ENCODE assay signal across 33 cellular contexts in genomic region chr2:31896293-31896692, GRCh38.
DNase-seq lines count a peak whose midpoint lies in the region; ATAC-seq, FAIRE-seq and TF ChIP-seq lines count a peak whose summit lies in the region.
"Had no signal": no experiment of that assay in that cellular context is flagged by ENCODE, and none has a peak within 500 bp of the region (broad histone marks: within the 10 kb centered on the region; RNA-seq: fewer than 3 reads in every experiment).

No MANE protein-coding gene starts in this region.

- no TSS peak for BruUV-seq in HepG2 (replicated peaks; lab: Mats Ljungman, UMichigan)
- no TSS peak for BruUV-seq in GM12878 (replicated peaks; lab: Mats Ljungman, UMichigan)
- no TSS peak for BruUV-seq in K562 (replicated peaks; lab: Mats Ljungman, UMichigan)

- no peak overlapping the region for H3K9ac ChIP-seq in HepG2 (ENCODE audit: insufficient read depth, low read depth, low read length)
- no peak overlapping the region for H3K9ac ChIP-seq in GM12878 (ENCODE audit: control insufficient read depth, insufficient read depth, low read length)
- no peak overlapping the region for H3K9ac ChIP-seq in K562 (ENCODE audit: insufficient read depth in 1 of 2, low read depth in 2 of 2, low read length in 2 of 2)
- H3K9ac ChIP-seq: BLaER1; BLaER1 treated with 17β-estradiol and CSF1 and Interleukin-3, amounts not matched to agents 10 nM and 100 nM had no signal

- H3K36me3 ChIP-seq in HepG2 (replicated peaks in 1 of 2; ENCODE audit: control insufficient read depth in 1 of 2, insufficient read depth in 2 of 2, low read length in 2 of 2): peaks cover 2 to 31% of the 10 kb centered on the region in 2 experiments; a peak in 4 of 5 replicates
- H3K36me3 ChIP-seq in right lobe of liver: peaks cover 0 to 6% (median 0%) of the 10 kb centered on the region in 4 donors
- peaks cover 0 to 5% of the 10 kb centered on the region in 2 experiments; a peak in 2 of 4 replicates for H3K36me3 ChIP-seq in GM12878 (ENCODE audit: control insufficient read depth in 2 of 2, insufficient read depth in 2 of 2, low read length in 1 of 2)
- H3K36me3 ChIP-seq in K562 (ENCODE audit: control insufficient read depth, insufficient read depth, low read length): peaks cover 15% of the 10 kb centered on the region; the same call in 1 of the 3 replicates

- no peak for DNase-seq in HepG2 (ENCODE audit: low spot score)
- no peak for DNase-seq in right lobe of liver
- DNase-seq in GM12878 (ENCODE audit: low read depth, low spot score): no peak
- no peak for DNase-seq in K562 (ENCODE audit: extremely low read depth in 1 of 4, low spot score in 3 of 4)
- no peak for DNase-seq in COLO829 (ENCODE audit: low spot score)
- DNase-seq: 8988T; ACHN; AML-193; BE2C; C1 segment of cervical spinal cord; Caco-2; Calu3; CD4-positive, alpha-beta memory T cell; CD4-positive, alpha-beta T cell; CD4-positive, CD25-positive, alpha-beta regulatory T cell; CD8-positive, alpha-beta memory T cell; CD8-positive, alpha-beta T cell; COR-L47; DMS 273 treated with DMSO at 0.1 percent for 48 hours; DMS153; DMS53; DMS79; DMS79 treated with DMSO at 0.1 percent for 48 hours; DND-41; EL had no signal

- FAIRE-seq in HepG2 (lab: Jason Lieb, UNC): no peak
- no peak for FAIRE-seq in GM12878 (lab: Jason Lieb, UNC)
- FAIRE-seq in K562 (lab: Jason Lieb, UNC): no peak
- FAIRE-seq: A204.1, A549, D721Med had no signal

- ATAC-seq in HepG2: no peak
- ATAC-seq in right lobe of liver: no peak
- no peak for ATAC-seq in GM12878
- ATAC-seq in K562: no peak
- no peak for ATAC-seq in HG03457 (IDR thresholded peaks at IDR 0.05; ENCODE audit: unreplicated experiment)
- ATAC-seq: A549; CD8-positive, alpha-beta T cell had no signal

- TF ChIP-seq RAD21 in HepG2 (CRISPR knock-in tag; IDR thresholded peaks at IDR 0.05) (no peak), GM12878 (IDR thresholded peaks at IDR 0.05; ENCODE audit: insufficient read depth, low read depth, low read length) (no peak), K562 (CRISPR knock-in tag; conservative IDR thresholded peaks at IDR 0.05 in 1 of 2, IDR thresholded peaks at IDR 0.05 in 1 of 2) (no peak)

- POLR2A ChIA-PET in HepG2 (lab: Yijun Ruan, JAX) (no interaction called here), GM12878 (lab: Charles Lee) (interaction anchor here (0.6 kb wide), 1 partner anchor 1250 kb away, joined by 3 read pairs; no protein-coding TSS in a partner anchor), K562 (lab: Yijun Ruan, JAX) (interaction anchor here (1.2 kb wide), 1 partner anchor 20 kb away, joined by 3 read pairs; no protein-coding TSS in a partner anchor)

- H3K27ac ChIP-seq in HepG2 (ENCODE audit: extremely low read length, insufficient read depth, low read length): no peak overlapping the region
- H3K27ac ChIP-seq in right lobe of liver: no peak overlapping the region
- H3K27ac ChIP-seq in GM12878 (ENCODE audit: control insufficient read depth, insufficient read depth): no peak overlapping the region
- H3K27ac ChIP-seq in K562 (ENCODE audit: extremely low read depth, low read depth, low read length): no peak overlapping the region
- H3K27ac ChIP-seq: 22Rv1, A549, BLaER1, C4-2B had no signal

- WGBS in HepG2 (ENCODE audit: low lambda C conversion rate): 98% methylated on average over 1 of the region's 1 CpG
- 100% methylated on average over 1 of the region's 1 CpG for WGBS in right lobe of liver (ENCODE audit: insufficient coverage, low coverage, low lambda C conversion rate, missing lambda C conversion rate)
- WGBS in GM12878 (ENCODE audit: insufficient coverage, insufficient replicate concordance, low lambda C conversion rate, missing lambda C conversion rate): 81% methylated on average over 1 of the region's 1 CpG
- 88% methylated on average over 1 of the region's 1 CpG for WGBS in K562 (ENCODE audit: insufficient coverage, low coverage, missing lambda C conversion rate)

- H3K27me3 ChIP-seq in HepG2 (ENCODE audit: control insufficient read depth in 1 of 2, insufficient read depth in 2 of 2, low read length in 2 of 2) (no peaks in the 10 kb centered on the region), right lobe of liver (no peaks in the 10 kb centered on the region), GM12878 (replicated peaks in 1 of 2; ENCODE audit: control insufficient read depth in 2 of 2, insufficient read depth in 2 of 2, low read length in 1 of 2) (no peaks in the 10 kb centered on the region), K562 (ENCODE audit: control insufficient read depth in 2 of 2, insufficient read depth in 2 of 2, low read length in 2 of 2) (no peaks in the 10 kb centered on the region)
- H3K27me3 ChIP-seq: BE2C; BLaER1; BLaER1 treated with 17β-estradiol and CSF1 and Interleukin-3, amounts not matched to agents 10 nM and 100 nM had no signal

- in situ Hi-C loops in HepG2 (cut with HindIII; ENCODE audit: extremely low pct_ligation_motif_present, low pct_unique_long_range_greater_than_20kb) (no loop called here), GM12878 (cut with MboI) (no loop called here), K562 (cut with MboI) (no loop called here)

- TF ChIP-seq EP300 in HepG2 (IDR thresholded peaks at IDR 0.05; ENCODE audit: low read depth in 2 of 2, low read length in 2 of 2): no peak
- TF ChIP-seq EP300 in HepG2 (CRISPR knock-in tag; IDR thresholded peaks at IDR 0.05; ENCODE audit: borderline replicate concordance): no peak
- no peak for TF ChIP-seq EP300 in GM12878 (IDR thresholded peaks at IDR 0.05; ENCODE audit: borderline replicate concordance in 1 of 2, control insufficient read depth in 1 of 2, low read depth in 2 of 2, low read length in 2 of 2)
- TF ChIP-seq EP300 in K562 (IDR thresholded peaks at IDR 0.05; ENCODE audit: low read length): no peak

- TF ChIP-seq CTCF in HepG2 (CRISPR knock-in tag; IDR thresholded peaks at IDR 0.05) (no peak), right lobe of liver (IDR thresholded peaks at IDR 0.05) (no peak), GM12878 (IDR thresholded peaks at IDR 0.05 in 2 of 3, conservative IDR thresholded peaks at IDR 0.05 in 1 of 3; ENCODE audit: control insufficient read depth in 2 of 3, extremely low read depth in 1 of 3, insufficient read depth in 1 of 3, low read depth in 3 of 3, low read length in 3 of 3) (no peak), K562 (IDR thresholded peaks at IDR 0.05 in 2 of 3, conservative IDR thresholded peaks at IDR 0.05 in 1 of 3; ENCODE audit: insufficient read depth in 2 of 3, low read depth in 1 of 3, low read length in 3 of 3) (no peak)

- H2AFZ ChIP-seq in HepG2 (ENCODE audit: low read length) (no peak overlapping the region), GM12878 (ENCODE audit: control insufficient read depth, low read depth, low read length) (no peak overlapping the region), K562 (ENCODE audit: low read depth, low read length) (no peak overlapping the region)

- H3K4me3 ChIP-seq in HepG2 (replicated peaks in 1 of 3; ENCODE audit: insufficient read depth in 1 of 3, low read depth in 2 of 3, low read length in 3 of 3) (no peak overlapping the region), right lobe of liver (no peak overlapping the region), GM12878 (no peak overlapping the region), K562 (no peak overlapping the region)
- H3K4me3 ChIP-seq: A549; BLaER1; BLaER1 treated with 17β-estradiol and CSF1 and Interleukin-3, amounts not matched to agents 10 nM and 100 nM had no signal

- SMC1A ChIA-PET in GM12878 (lab: Charles Lee; ENCODE audit: uncharacterized antibody, unreplicated experiment): interaction anchor here (0.9 to 1.3 kb wide), 3 partner anchors 9 to 25 kb away, joined by 3 read pairs; no protein-coding TSS in a partner anchor

- RAD21 ChIA-PET in GM12878 (lab: Charles Lee; ENCODE audit: unreplicated experiment): no interaction called here

- no peak for TF ChIP-seq POLR2A in HepG2 (IDR thresholded peaks at IDR 0.05; ENCODE audit: insufficient read depth in 1 of 2, low read depth in 2 of 2, low read length in 2 of 2)
- no peak for TF ChIP-seq POLR2A in right lobe of liver (IDR thresholded peaks at IDR 0.05)
- no peak for TF ChIP-seq POLR2A in GM12878 (IDR thresholded peaks at IDR 0.05; ENCODE audit: low read depth, low read length)
- no peak for TF ChIP-seq POLR2A in K562 (conservative IDR thresholded peaks at IDR 0.05)

- H3K9me3 ChIP-seq in HepG2 (ENCODE audit: low read length) (peaks cover 14% of the 10 kb centered on the region), right lobe of liver (no peaks in the 10 kb centered on the region), GM12878 (replicated peaks; ENCODE audit: control insufficient read depth, insufficient read depth, low read length) (no peaks in the 10 kb centered on the region; the same call in 1 of the 3 replicates), K562 (replicated peaks; ENCODE audit: control insufficient read depth, insufficient read depth, low read depth, low read length) (peaks cover 3% of the 10 kb centered on the region; the same call in 1 of the 2 replicates)
- H3K9me3 ChIP-seq: BE2C had no signal

- CTCF ChIA-PET in HepG2 (lab: Yijun Ruan, JAX; ENCODE audit: low intra/inter-chr PET ratio, low total read pairs) (no interaction called here), GM12878 (lab: Yijun Ruan, JAX) (no interaction called here), K562 (lab: Yijun Ruan, JAX; ENCODE audit: low intra/inter-chr PET ratio) (interaction anchor here (0.7 kb wide), 1 partner anchor 26 kb away, joined by 6 read pairs; no protein-coding TSS in a partner anchor)

- H3K79me2 ChIP-seq in HepG2 (ENCODE audit: insufficient read depth, low read length) (no peaks in the 10 kb centered on the region), GM12878 (ENCODE audit: control insufficient read depth, insufficient read depth, low read length) (no peaks in the 10 kb centered on the region), K562 (ENCODE audit: control insufficient read depth, insufficient read depth, low read length) (peaks cover 5% of the 10 kb centered on the region; the same call in 2 of the 3 replicates)

- H3K4me1 ChIP-seq in HepG2 (ENCODE audit: insufficient read depth, low read length): no peaks in the 10 kb centered on the region
- no peaks in the 10 kb centered on the region for H3K4me1 ChIP-seq in right lobe of liver
- H3K4me1 ChIP-seq in GM12878 (ENCODE audit: control insufficient read depth, insufficient read depth, low read length): no peaks in the 10 kb centered on the region
- no peaks in the 10 kb centered on the region for H3K4me1 ChIP-seq in K562 (replicated peaks in 1 of 2; ENCODE audit: control insufficient read depth in 2 of 2, insufficient read depth in 2 of 2, low read length in 2 of 2)
- H3K4me1 ChIP-seq: A549, BE2C, Caco-2 had no signal

- intact Hi-C loops in HepG2 (cut with micrococcal nuclease; ENCODE audit: unreplicated experiment): no loop called here
- intact Hi-C loops in right lobe of liver (cut with DNase I): no loop called here
- intact Hi-C loops in GM12878 (cut with micrococcal nuclease; ENCODE audit: unreplicated experiment): no loop called here
- intact Hi-C loops in K562 (cut with micrococcal nuclease): no loop called here

- no peaks in the 10 kb centered on the region for H3K9me1 ChIP-seq in K562 (ENCODE audit: control insufficient read depth, insufficient read depth, low read length)

- H4K20me1 ChIP-seq in HepG2 (ENCODE audit: insufficient read depth, low read length) (no peaks in the 10 kb centered on the region), GM12878 (ENCODE audit: control insufficient read depth, insufficient read depth) (no peaks in the 10 kb centered on the region), K562 (replicated peaks; ENCODE audit: control insufficient read depth, insufficient read depth, low read length) (no peaks in the 10 kb centered on the region)

- H3K4me2 ChIP-seq in HepG2 (ENCODE audit: low read depth, low read length) (no peak overlapping the region), GM12878 (ENCODE audit: control insufficient read depth, insufficient read depth) (no peak overlapping the region), K562 (ENCODE audit: insufficient read depth, low read length) (no peak overlapping the region)
- H3K4me2 ChIP-seq: A549; BLaER1; BLaER1 treated with 17β-estradiol and CSF1 and Interleukin-3, amounts not matched to agents 10 nM and 100 nM had no signal

Comparison
In these comparisons a context has a peak if more than half of its experiments do, and no peak if none do; other contexts are left out.
1. Of the 241 proteins assayed by ChIP-seq in both HepG2 and K562: peak only in HepG2: MAFK; only in K562: none; in both: none; in neither: 239; mixed calls (peak in some experiments, not most) for 1.